In genomic region chr15:98671060-98672008, GRCh38 we compare ENCODE assay signal across 11 cellular contexts. TPM values are rescaled to one million over a fixed set of nuclear protein-coding genes. Genes with fewer than 3 reads are reported as not detected.
A peak's percentile ranks its signal among the peaks of the same experiment; 100 is the strongest.
DNase-seq lines count a peak whose midpoint lies in the region; ATAC-seq and TF ChIP-seq lines count a peak whose summit lies in the region.
"Had no signal": no experiment of that assay in that cellular context is flagged by ENCODE, and none has a peak within 500 bp of the region (broad histone marks: within the 10 kb centered on the region; RNA-seq: fewer than 3 reads in every experiment).

No MANE protein-coding gene starts in this region.

- DNase-seq in left ventricle myocardium inferior (no peak), Right ventricle myocardium superior (no peak), esophagus squamous epithelium (lab: John Stamatoyannopoulos, UW) (no peak), myocyte (ENCODE audit: low read depth) (peak; percentile 40), aorta (no peak)
- DNase-seq in activated naive CD4-positive, alpha-beta T cell treated with anti-CD3 and anti-CD28 coated beads, Interleukin-2, amount 50 U/mL, for 72 hours (ENCODE audit: low spot score in 2 of 2), result no peak
- DNase-seq in activated T-helper 2 cell treated with anti-CD3 and anti-CD28 coated beads, Interferon-gamma antibody, Interleukin-2, Interleukin-4, amounts not matched to agents 10 μg/mL and 5 μg/mL and 100 μg/mL, durations not matched to agents 14 hours and 24 hours and 36 hours (ENCODE audit: low spot score), result no peak
- DNase-seq: MG63, RPMI8226 had no signal

- H3K9me3 Mint-ChIP-seq in activated naive CD4-positive, alpha-beta T cell treated with anti-CD3 and anti-CD28 coated beads, Interleukin-2, amount 50 U/mL, for 72 hours, result no peaks in the 10 kb centered on the region
- no peaks in the 10 kb centered on the region for H3K9me3 Mint-ChIP-seq in activated T-helper 2 cell treated with anti-CD3 and anti-CD28 coated beads, Interferon-gamma antibody, Interleukin-2, Interleukin-4, amounts not matched to agents 10 μg/mL and 5 μg/mL and 100 μg/mL, durations not matched to agents 14 hours and 24 hours and 36 hours

- H3K36me3 Mint-ChIP-seq in activated naive CD4-positive, alpha-beta T cell treated with anti-CD3 and anti-CD28 coated beads, Interleukin-2, amount 50 U/mL, for 72 hours, result peaks cover 0 to 6% of the 10 kb centered on the region in 2 donors
- no peaks in the 10 kb centered on the region for H3K36me3 Mint-ChIP-seq in activated T-helper 2 cell treated with anti-CD3 and anti-CD28 coated beads, Interferon-gamma antibody, Interleukin-2, Interleukin-4, amounts not matched to agents 10 μg/mL and 5 μg/mL and 100 μg/mL, durations not matched to agents 14 hours and 24 hours and 36 hours (ENCODE audit: low read depth)

- no peak overlapping the region for H3K4me3 ChIP-seq in left ventricle myocardium inferior
- no peak overlapping the region for H3K4me3 ChIP-seq in esophagus squamous epithelium
- H3K4me3 ChIP-seq in aorta (ENCODE audit: low read length in 2 of 2), result no peak overlapping the region
- H3K4me3 ChIP-seq: GM12878, MG63 had no signal

- TF ChIP-seq CTCF in left ventricle myocardium inferior (IDR thresholded peaks at IDR 0.05; ENCODE audit: borderline replicate concordance) (no peak), esophagus squamous epithelium (IDR thresholded peaks at IDR 0.05) (no peak)

- no peak overlapping the region for H3K27ac Mint-ChIP-seq in activated naive CD4-positive, alpha-beta T cell treated with anti-CD3 and anti-CD28 coated beads, Interleukin-2, amount 50 U/mL, for 72 hours
- no peak overlapping the region for H3K27ac Mint-ChIP-seq in activated T-helper 2 cell treated with anti-CD3 and anti-CD28 coated beads, Interferon-gamma antibody, Interleukin-2, Interleukin-4, amounts not matched to agents 10 μg/mL and 5 μg/mL and 100 μg/mL, durations not matched to agents 14 hours and 24 hours and 36 hours

- H3K36me3 ChIP-seq in left ventricle myocardium inferior (no peaks in the 10 kb centered on the region), esophagus squamous epithelium (no peaks in the 10 kb centered on the region), aorta (ENCODE audit: control insufficient read depth in 1 of 2, insufficient read depth in 2 of 2, low read length in 1 of 2) (no peaks in the 10 kb centered on the region)

- H3K27ac ChIP-seq in left ventricle myocardium inferior (replicated peaks), result peak overlapping the region; percentile 80
- peak overlapping the region; percentile 2 to 78 (median 62) for H3K27ac ChIP-seq in esophagus squamous epithelium
- peak overlapping the region; percentile 73 to 97 for H3K27ac ChIP-seq in aorta (ENCODE audit: low read depth in 1 of 2, low read length in 2 of 2)

- peaks cover 97% of the 10 kb centered on the region for H3K4me1 ChIP-seq in left ventricle myocardium inferior
- H3K4me1 ChIP-seq in esophagus squamous epithelium, result peaks cover 17 to 65% (median 49%) of the 10 kb centered on the region in 3 donors
- H3K4me1 ChIP-seq in aorta (ENCODE audit: control insufficient read depth in 1 of 2, insufficient read depth in 2 of 2, low read length in 2 of 2), result peaks cover 9 to 31% of the 10 kb centered on the region in 2 donors

- H3K27me3 ChIP-seq in left ventricle myocardium inferior (ENCODE audit: low read depth) (no peaks in the 10 kb centered on the region), esophagus squamous epithelium (no peaks in the 10 kb centered on the region), aorta (ENCODE audit: control insufficient read depth in 1 of 2, insufficient read depth in 2 of 2, low read length in 1 of 2) (no peaks in the 10 kb centered on the region)
- H3K27me3 ChIP-seq: MG63 had no signal

- no peak for TF ChIP-seq POLR2A in esophagus squamous epithelium (IDR thresholded peaks at IDR 0.05)

- 49 to 54% methylated on average over 6 of the region's 6 CpGs for WGBS in esophagus squamous epithelium, 2 donors
- 8 to 13% methylated on average over 6 of the region's 6 CpGs for WGBS in aorta, 2 donors

- no peak for ATAC-seq in Right ventricle myocardium superior (ENCODE audit: poor library complexity)
- ATAC-seq in aorta (ENCODE audit: low FRiP score), result no peak
- no peak for ATAC-seq in activated naive CD4-positive, alpha-beta T cell treated with anti-CD3 and anti-CD28 coated beads, Interleukin-2, amount 50 U/mL, for 72 hours
- ATAC-seq in GM21360 (IDR thresholded peaks at IDR 0.05; ENCODE audit: unreplicated experiment), result no peak
- ATAC-seq: GM12878 had no signal

- peaks cover 56% of the 10 kb centered on the region for H3K4me1 Mint-ChIP-seq in activated T-helper 2 cell treated with anti-CD3 and anti-CD28 coated beads, Interferon-gamma antibody, Interleukin-2, Interleukin-4, amounts not matched to agents 10 μg/mL and 5 μg/mL and 100 μg/mL, durations not matched to agents 14 hours and 24 hours and 36 hours (ENCODE audit: low read depth)

- intact Hi-C loops in left ventricle myocardium inferior (cut with micrococcal nuclease) (no loop called here), Right ventricle myocardium superior (cut with DNase I) (no loop called here), esophagus squamous epithelium (cut with DNase I) (no loop called here), aorta (cut with DNase I) (loop anchor here (5.0 kb wide), 1 partner anchor 56 kb away; no protein-coding TSS in a partner anchor)
- intact Hi-C loops in activated T-helper 2 cell treated with anti-CD3 and anti-CD28 coated beads, Interferon-gamma antibody, Interleukin-2, Interleukin-4, amounts not matched to agents 10 μg/mL and 5 μg/mL and 100 μg/mL, durations not matched to agents 14 hours and 24 hours and 36 hours (cut with micrococcal nuclease), result no loop called here

- no peaks in the 10 kb centered on the region for H3K9me3 ChIP-seq in left ventricle myocardium inferior (replicated peaks)
- H3K9me3 ChIP-seq in esophagus squamous epithelium, result no peaks in the 10 kb centered on the region
- H3K9me3 ChIP-seq in aorta (ENCODE audit: control insufficient read depth, low read length), result no peaks in the 10 kb centered on the region
- H3K9me3 ChIP-seq: MG63 had no signal

- H3K4me3 Mint-ChIP-seq in activated T-helper 2 cell treated with anti-CD3 and anti-CD28 coated beads, Interferon-gamma antibody, Interleukin-2, Interleukin-4, amounts not matched to agents 10 μg/mL and 5 μg/mL and 100 μg/mL, durations not matched to agents 14 hours and 24 hours and 36 hours (ENCODE audit: low read depth), result no peak overlapping the region

- H3K27me3 Mint-ChIP-seq in activated T-helper 2 cell treated with anti-CD3 and anti-CD28 coated beads, Interferon-gamma antibody, Interleukin-2, Interleukin-4, amounts not matched to agents 10 μg/mL and 5 μg/mL and 100 μg/mL, durations not matched to agents 14 hours and 24 hours and 36 hours (ENCODE audit: low read depth), result no peaks in the 10 kb centered on the region

RNA-seq across cellular contexts. Expression of gene IGF1R, which starts 23.0 kb away (rescaled TPM):
- total RNA-seq in left ventricle myocardium inferior, result 37.2 TPM
- total RNA-seq in Right ventricle myocardium superior, result 31.4 TPM
- 10 to 100 TPM; 20.5 to 54.8 (median 40.4) TPM for total RNA-seq in esophagus squamous epithelium
- 9.6 and 21.2 TPM in 2 replicates for total RNA-seq in myocyte
- polyA plus RNA-seq in myocyte (2012), result 38.7 TPM
- total RNA-seq in aorta, result 100 to 1,000 TPM in 1 of 2 donors, 10 to 100 TPM in 1; 88.8 to 137 TPM
- polyA plus RNA-seq in aorta, result 10 to 100 TPM in 1 of 2 donors, 1 to 10 TPM in 1; 7.5 to 12.7 TPM
- 10 to 100 TPM; 35.6 to 39.4 TPM for total RNA-seq in activated naive CD4-positive, alpha-beta T cell treated with anti-CD3 and anti-CD28 coated beads, Interleukin-2, amount 50 U/mL, for 72 hours
- total RNA-seq in activated T-helper 2 cell treated with anti-CD3 and anti-CD28 coated beads, Interferon-gamma antibody, Interleukin-2, Interleukin-4, amounts not matched to agents 10 μg/mL and 5 μg/mL and 100 μg/mL, durations not matched to agents 14 hours and 24 hours and 36 hours, result 31.1 and 46.2 TPM in 2 replicates

Comparison
In these comparisons a context has a peak if more than half of its experiments do, and no peak if none do; other contexts are left out.
1. intact Hi-C loops: an anchor here in aorta (5.0 kb wide); none called in left ventricle myocardium inferior, Right ventricle myocardium superior, esophagus squamous epithelium and activated T-helper 2 cell treated with anti-CD3 and anti-CD28 coated beads, Interferon-gamma antibody, Interleukin-2, Interleukin-4, amounts not matched to agents 10 μg/mL and 5 μg/mL and 100 μg/mL, durations not matched to agents 14 hours and 24 hours and 36 hours.